In genomic region chr14:103847954-103848719, GRCh38 we compare ENCODE assay signal across 8 cellular contexts. TPM values are rescaled to one million over a fixed set of nuclear protein-coding genes. Genes with fewer than 3 reads are reported as not detected.
DNase-seq lines count a peak whose midpoint lies in the region; ATAC-seq and TF ChIP-seq lines count a peak whose summit lies in the region.

No MANE protein-coding gene starts in this region.

- POLR2A ChIA-PET in A673 (lab: Charles Lee; ENCODE audit: low non-redundant PET), result no interaction called here

- H3K27ac Mint-ChIP-seq in activated T-helper 1 cell treated with anti-CD3 and anti-CD28 coated beads, Interleukin-12 subunit alpha, Interleukin-12 subunit beta, Interleukin-2, Interleukin-4 antibody, amounts not matched to agents 30 ng/mL and 10 ng/mL and 1 ng/mL, durations not matched to agents 14 hours and 24 hours and 36 hours, result no peak overlapping the region
- H3K27ac Mint-ChIP-seq in progenitor cell of endocrine pancreas, result peak overlapping the region; percentile 76

- peak; percentile 47 for ATAC-seq in GM18511 (IDR thresholded peaks at IDR 0.05; ENCODE audit: unreplicated experiment)
- peak; percentile 17 for ATAC-seq in HG03108 (IDR thresholded peaks at IDR 0.05; ENCODE audit: unreplicated experiment)

- peaks cover 17% of the 10 kb centered on the region for H3K27me3 ChIP-seq in A673 (replicated peaks; ENCODE audit: insufficient read depth, low read depth, low read length, poor library complexity)
- no peaks in the 10 kb centered on the region for H3K27me3 ChIP-seq in cardiac muscle cell

- peak overlapping the region; percentile 77 for H3K4me3 Mint-ChIP-seq in activated T-helper 1 cell treated with anti-CD3 and anti-CD28 coated beads, Interleukin-12 subunit alpha, Interleukin-12 subunit beta, Interleukin-2, Interleukin-4 antibody, amounts not matched to agents 30 ng/mL and 10 ng/mL and 1 ng/mL, durations not matched to agents 14 hours and 24 hours and 36 hours
- H3K4me3 Mint-ChIP-seq in progenitor cell of endocrine pancreas (ENCODE audit: low read depth), result peak overlapping the region; percentile 74

- DNase-seq in A673 (ENCODE audit: low spot score) (no peak), cardiac muscle cell (ENCODE audit: low read depth in 1 of 2, low spot score in 1 of 2) (peak in 1 of 2 donors; percentile 73), progenitor cell of endocrine pancreas (ENCODE audit: low spot score, unreplicated experiment) (peak; percentile 31), HK-2 (ENCODE audit: unreplicated experiment) (no peak)
- DNase-seq in activated T-helper 1 cell treated with anti-CD3 and anti-CD28 coated beads, Interleukin-12 subunit alpha, Interleukin-12 subunit beta, Interleukin-2, Interleukin-4 antibody, amounts not matched to agents 30 ng/mL and 10 ng/mL and 1 ng/mL, durations not matched to agents 14 hours and 24 hours and 36 hours (ENCODE audit: low spot score), result no peak
- DNase-seq in effector CD8-positive, alpha-beta T cell (lab: John Stamatoyannopoulos, UW), result no peak

- H3K4me3 ChIP-seq in A673 (ENCODE audit: low read depth, low read length, poor library complexity, severe bottlenecking), result peak overlapping the region; percentile 70
- peak overlapping the region; percentile 47 for H3K4me3 ChIP-seq in cardiac muscle cell

- peaks cover 20% of the 10 kb centered on the region for H3K27me3 Mint-ChIP-seq in activated T-helper 1 cell treated with anti-CD3 and anti-CD28 coated beads, Interleukin-12 subunit alpha, Interleukin-12 subunit beta, Interleukin-2, Interleukin-4 antibody, amounts not matched to agents 30 ng/mL and 10 ng/mL and 1 ng/mL, durations not matched to agents 14 hours and 24 hours and 36 hours (ENCODE audit: insufficient read depth)
- H3K27me3 Mint-ChIP-seq in progenitor cell of endocrine pancreas, result peaks cover 18% of the 10 kb centered on the region

- intact Hi-C loops in A673 (cut with micrococcal nuclease; ENCODE audit: unreplicated experiment), result no loop called here
- intact Hi-C loops in activated T-helper 1 cell treated with anti-CD3 and anti-CD28 coated beads, Interleukin-12 subunit alpha, Interleukin-12 subunit beta, Interleukin-2, Interleukin-4 antibody, amounts not matched to agents 30 ng/mL and 10 ng/mL and 1 ng/mL, durations not matched to agents 14 hours and 24 hours and 36 hours (cut with micrococcal nuclease), result loop anchor here (1.0 kb wide), 3 partner anchors 24 to 133 kb away; partner anchors contain the start of genes XRCC3 and ZFYVE21

- no TSS peak for BruUV-seq in A673 (replicated peaks; lab: Mats Ljungman, UMichigan)

- H3K36me3 Mint-ChIP-seq in activated T-helper 1 cell treated with anti-CD3 and anti-CD28 coated beads, Interleukin-12 subunit alpha, Interleukin-12 subunit beta, Interleukin-2, Interleukin-4 antibody, amounts not matched to agents 30 ng/mL and 10 ng/mL and 1 ng/mL, durations not matched to agents 14 hours and 24 hours and 36 hours (ENCODE audit: low read depth), result no peaks in the 10 kb centered on the region
- peaks cover 5% of the 10 kb centered on the region for H3K36me3 Mint-ChIP-seq in progenitor cell of endocrine pancreas (ENCODE audit: insufficient read depth)

- peaks cover 5% of the 10 kb centered on the region for H3K4me1 ChIP-seq in A673 (ENCODE audit: insufficient read depth, low read length, poor library complexity, severe bottlenecking)
- H3K4me1 ChIP-seq in cardiac muscle cell (ENCODE audit: low read depth), result peaks cover 27% of the 10 kb centered on the region

- no peaks in the 10 kb centered on the region for H3K9me3 Mint-ChIP-seq in activated T-helper 1 cell treated with anti-CD3 and anti-CD28 coated beads, Interleukin-12 subunit alpha, Interleukin-12 subunit beta, Interleukin-2, Interleukin-4 antibody, amounts not matched to agents 30 ng/mL and 10 ng/mL and 1 ng/mL, durations not matched to agents 14 hours and 24 hours and 36 hours
- H3K9me3 Mint-ChIP-seq in progenitor cell of endocrine pancreas (ENCODE audit: low read depth), result no peaks in the 10 kb centered on the region

- H3K27ac ChIP-seq in A673 (ENCODE audit: low read depth, low read length, poor library complexity, severe bottlenecking) (peak overlapping the region; percentile 47), cardiac muscle cell (peak overlapping the region; percentile 87)

- TF ChIP-seq CTCF in A673 (conservative IDR thresholded peaks at IDR 0.05; ENCODE audit: low read depth, low read length) (no peak), cardiac muscle cell (IDR thresholded peaks at IDR 0.05; ENCODE audit: low read depth, low read length) (no peak), progenitor cell of endocrine pancreas (IDR thresholded peaks at IDR 0.05; ENCODE audit: unreplicated experiment) (no peak)

- no peaks in the 10 kb centered on the region for H3K36me3 ChIP-seq in A673 (ENCODE audit: insufficient read depth, low read length, poor library complexity, severe bottlenecking)
- H3K36me3 ChIP-seq in cardiac muscle cell, result peaks cover 3% of the 10 kb centered on the region

- CTCF ChIA-PET in A673 (lab: Charles Lee), result no interaction called here

- peaks cover 15% of the 10 kb centered on the region for H3K4me1 Mint-ChIP-seq in activated T-helper 1 cell treated with anti-CD3 and anti-CD28 coated beads, Interleukin-12 subunit alpha, Interleukin-12 subunit beta, Interleukin-2, Interleukin-4 antibody, amounts not matched to agents 30 ng/mL and 10 ng/mL and 1 ng/mL, durations not matched to agents 14 hours and 24 hours and 36 hours (ENCODE audit: low read depth)
- H3K4me1 Mint-ChIP-seq in progenitor cell of endocrine pancreas (ENCODE audit: low read depth), result peaks cover 7% of the 10 kb centered on the region

- no peaks in the 10 kb centered on the region for H3K9me3 ChIP-seq in A673 (ENCODE audit: low read depth, low read length, poor library complexity, severe bottlenecking)
- no peaks in the 10 kb centered on the region for H3K9me3 ChIP-seq in cardiac muscle cell (ENCODE audit: low read depth)

RNA-seq across cellular contexts. Expression of gene PPP1R13B, which starts 0.8 kb away (rescaled TPM):
- total RNA-seq in A673 (2021) (4.4 and 4.8 TPM in 2 replicates), cardiac muscle cell (60.1 and 124 TPM in 2 replicates), progenitor cell of endocrine pancreas (34.2 and 40.3 TPM in 2 replicates)
- 9.6 and 9.8 TPM in 2 replicates for total RNA-seq in activated T-helper 1 cell treated with anti-CD3 and anti-CD28 coated beads, Interleukin-12 subunit alpha, Interleukin-12 subunit beta, Interleukin-2, Interleukin-4 antibody, amounts not matched to agents 30 ng/mL and 10 ng/mL and 1 ng/mL, durations not matched to agents 14 hours and 24 hours and 36 hours
- polyA plus RNA-seq in cardiac muscle cell, result 88.5 and 113 TPM in 2 replicates
